In genomic region chr6:1871936-1872335, GRCh38 we compare ENCODE assay signal across 1 cellular context.
TF ChIP-seq lines count a peak whose summit lies in the region.

No MANE protein-coding gene starts in this region.

TF ChIP-seq in WTC11, 78 proteins besides CTCF, POLR2A, EP300 and RAD21 (continued from another document):
- TF ChIP-seq JUN (CRISPR knock-in tag; IDR thresholded peaks at IDR 0.05) (no peak), PRRX2 (CRISPR knock-in tag; IDR thresholded peaks at IDR 0.05) (no peak), IRF1 (CRISPR knock-in tag; IDR thresholded peaks at IDR 0.05) (no peak)
